ENCODE assay signal across 8 cellular contexts in the genomic region with DNA sequence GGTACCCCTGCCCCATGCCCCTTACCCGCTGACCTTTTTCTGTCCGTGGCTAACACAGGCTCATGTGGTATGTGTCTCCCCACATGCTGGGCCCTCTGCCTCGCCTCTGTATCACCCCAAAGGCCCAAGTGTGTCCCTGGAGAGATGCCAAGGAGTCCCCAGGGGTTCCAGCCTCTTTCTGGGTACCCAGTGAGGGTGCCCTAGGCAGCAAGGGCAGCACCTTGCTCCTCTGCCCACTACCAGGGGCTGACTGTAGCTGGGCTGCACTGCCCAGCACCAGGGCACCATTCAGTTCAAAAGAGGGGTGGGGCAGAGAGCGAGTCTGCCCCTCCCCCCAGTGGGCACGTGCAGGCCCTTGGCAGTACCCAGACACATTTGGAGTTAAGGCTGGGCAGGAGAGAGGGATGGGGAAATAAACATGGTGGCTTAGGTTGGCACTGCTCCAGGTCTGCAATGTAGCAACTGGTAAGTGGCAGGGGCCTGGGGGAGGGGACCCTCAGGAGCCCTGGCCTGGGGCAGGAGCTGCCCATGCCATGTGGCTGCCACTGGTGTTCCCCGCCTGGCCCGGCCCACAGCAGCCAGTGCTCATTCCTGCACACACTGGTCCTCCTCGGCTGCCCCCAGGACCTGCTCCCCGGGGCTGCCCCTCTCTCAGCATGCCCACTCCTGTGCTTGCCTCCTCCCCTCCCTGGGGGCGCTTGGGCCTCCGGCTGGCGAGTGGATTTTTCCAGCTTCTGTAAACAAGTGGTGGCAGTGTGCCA. TPM values are rescaled to one million over a fixed set of nuclear protein-coding genes. Genes with fewer than 3 reads are reported as not detected.
DNase-seq lines count a peak whose midpoint lies in the region.

No MANE protein-coding gene starts in this region.

- no peaks in the 10 kb centered on the region for H3K27me3 ChIP-seq in SJCRH30

- no peaks in the 10 kb centered on the region for H3K9me3 ChIP-seq in SJCRH30 (replicated peaks)

- H3K4me1 ChIP-seq in SJCRH30, result peaks cover 46% of the 10 kb centered on the region

- H3K36me3 ChIP-seq in SJCRH30, result no peaks in the 10 kb centered on the region

- no peak overlapping the region for H3K27ac ChIP-seq in SJCRH30

- peak; percentile 53 for DNase-seq in NCI-H146 (lab: John Stamatoyannopoulos, UW)
- DNase-seq in NCI-H146 treated with DMSO at 0.1 percent for 48 hours (lab: John Stamatoyannopoulos, UW; ENCODE audit: unreplicated experiment), result no peak
- peak; percentile 41 to 47 for DNase-seq in SJCRH30
- peak; percentile 97 for DNase-seq in globus pallidus (ENCODE audit: low spot score)
- peak; percentile 84 for DNase-seq in renal cortical epithelial cell (ENCODE audit: low read depth)
- DNase-seq in cortex of kidney (lab: John Stamatoyannopoulos, UW), result no peak
- no peak for DNase-seq in stimulated activated CD4-positive, alpha-beta T cell treated with anti-CD3 and anti-CD28 coated beads, Interleukin-2, amount 100 ng/mL, for 24 hours
- DNase-seq in activated gamma-delta T cell treated with Interleukin-2 at 50 U/mL for 16 hours, result no peak

- H3K4me3 ChIP-seq in SJCRH30, result no peak overlapping the region

RNA-seq across cellular contexts. Expression of gene THRA, which starts 9.1 kb away (rescaled TPM):
- total RNA-seq in SJCRH30 (2014; rRNA removed; shearing (Covaris generic)), result 13.3 and 14.4 TPM in 2 replicates
- 3.5 and 22.0 TPM in 2 replicates for total RNA-seq in renal cortical epithelial cell

RNA-seq across cellular contexts. Expression of gene MED24, which starts 17.7 kb away (rescaled TPM):
- total RNA-seq in SJCRH30 (2014; rRNA removed; shearing (Covaris generic)), result 41.8 and 55.0 TPM in 2 replicates
- total RNA-seq in renal cortical epithelial cell, result 35.3 and 54.3 TPM in 2 replicates

RNA-seq across cellular contexts. Expression of gene NR1D1, which starts 28.5 kb away (rescaled TPM):
- total RNA-seq in SJCRH30 (2014; rRNA removed; shearing (Covaris generic)), result 1.0 and 1.4 TPM in 2 replicates
- 0.75 TPM in 1 of 2 replicates, not detected in the other for total RNA-seq in renal cortical epithelial cell

RNA-seq across cellular contexts. Expression of gene MSL1, which starts 49.9 kb away (rescaled TPM):
- total RNA-seq in SJCRH30 (2014; rRNA removed; shearing (Covaris generic)), result 72.9 and 76.1 TPM in 2 replicates
- 21.9 and 47.7 TPM in 2 replicates for total RNA-seq in renal cortical epithelial cell

RNA-seq across cellular contexts. Expression of gene CSF3, which starts 56.7 kb away (rescaled TPM):
- 0.55 and 1.4 TPM in 2 replicates for total RNA-seq in SJCRH30 (2014; rRNA removed; shearing (Covaris generic))
- not detected in 2 replicates for total RNA-seq in renal cortical epithelial cell

Comparison
In these comparisons a context has a peak if more than half of its experiments do, and no peak if none do; other contexts are left out.
1. DNase-seq: peak in NCI-H146 (single experiment), SJCRH30 (2 of 2), globus pallidus (single experiment) and renal cortical epithelial cell (single experiment); none in NCI-H146 treated with DMSO at 0.1 percent for 48 hours (single experiment), cortex of kidney (single experiment), stimulated activated CD4-positive, alpha-beta T cell treated with anti-CD3 and anti-CD28 coated beads, Interleukin-2, amount 100 ng/mL, for 24 hours (0 of 2) and activated gamma-delta T cell treated with Interleukin-2 at 50 U/mL for 16 hours (single experiment).